3 cellular contexts compared by ENCODE assay signal in genomic region chr12:113478351-113479011, GRCh38.
A peak's percentile ranks its signal among the peaks of the same experiment; 100 is the strongest.
TF ChIP-seq lines count a peak whose summit lies in the region.

No MANE protein-coding gene starts in this region.

TF ChIP-seq in endothelial cell of umbilical vein, 7 proteins besides CTCF, POLR2A, EP300 and RAD21:
- TF ChIP-seq EZH2 (IDR thresholded peaks at IDR 0.05; ENCODE audit: borderline replicate concordance, low read depth, low read length, severe bottlenecking) (peak; percentile 46), GATA2 (IDR thresholded peaks at IDR 0.05; ENCODE audit: insufficient read depth, insufficient read length, low read depth, low read length) (no peak)

TF ChIP-seq in neural cell, 6 proteins besides CTCF, POLR2A, EP300 and RAD21:
- TF ChIP-seq SMC3 (conservative IDR thresholded peaks at IDR 0.05; ENCODE audit: poor library complexity) (no peak), TAF1 (IDR thresholded peaks at IDR 0.05; ENCODE audit: low read depth) (no peak), POLR2AphosphoS5 (IDR thresholded peaks at IDR 0.05) (peak; percentile 10), REST (IDR thresholded peaks at IDR 0.05; ENCODE audit: borderline replicate concordance) (no peak), EZH2 (IDR thresholded peaks at IDR 0.05; ENCODE audit: borderline replicate concordance, insufficient read depth, low read length, poor library complexity, severe bottlenecking) (peak; percentile 52)

TF ChIP-seq in HEK293T, 16 proteins besides CTCF, POLR2A, EP300 and RAD21:
- TF ChIP-seq BHLHE40 (IDR thresholded peaks at IDR 0.05; ENCODE audit: borderline replicate concordance) (no peak), CTBP1 (IDR thresholded peaks at IDR 0.05; ENCODE audit: borderline replicate concordance) (no peak), SUZ12 (IDR thresholded peaks at IDR 0.05) (no peak), SP1 (IDR thresholded peaks at IDR 0.05) (no peak), ARNT (IDR thresholded peaks at IDR 0.05) (no peak), FOXA1 (IDR thresholded peaks at IDR 0.05) (no peak), TARDBP (IDR thresholded peaks at IDR 0.05) (no peak), FOXM1 (IDR thresholded peaks at IDR 0.05; ENCODE audit: borderline replicate concordance) (no peak), FOXK2 (IDR thresholded peaks at IDR 0.05) (no peak), NFRKB (IDR thresholded peaks at IDR 0.05) (no peak), L3MBTL2 (conservative IDR thresholded peaks at IDR 0.05) (no peak), LEF1 (IDR thresholded peaks at IDR 0.05; ENCODE audit: borderline replicate concordance) (no peak), HDGF (IDR thresholded peaks at IDR 0.05; ENCODE audit: borderline replicate concordance) (no peak)
